In the genomic region with DNA sequence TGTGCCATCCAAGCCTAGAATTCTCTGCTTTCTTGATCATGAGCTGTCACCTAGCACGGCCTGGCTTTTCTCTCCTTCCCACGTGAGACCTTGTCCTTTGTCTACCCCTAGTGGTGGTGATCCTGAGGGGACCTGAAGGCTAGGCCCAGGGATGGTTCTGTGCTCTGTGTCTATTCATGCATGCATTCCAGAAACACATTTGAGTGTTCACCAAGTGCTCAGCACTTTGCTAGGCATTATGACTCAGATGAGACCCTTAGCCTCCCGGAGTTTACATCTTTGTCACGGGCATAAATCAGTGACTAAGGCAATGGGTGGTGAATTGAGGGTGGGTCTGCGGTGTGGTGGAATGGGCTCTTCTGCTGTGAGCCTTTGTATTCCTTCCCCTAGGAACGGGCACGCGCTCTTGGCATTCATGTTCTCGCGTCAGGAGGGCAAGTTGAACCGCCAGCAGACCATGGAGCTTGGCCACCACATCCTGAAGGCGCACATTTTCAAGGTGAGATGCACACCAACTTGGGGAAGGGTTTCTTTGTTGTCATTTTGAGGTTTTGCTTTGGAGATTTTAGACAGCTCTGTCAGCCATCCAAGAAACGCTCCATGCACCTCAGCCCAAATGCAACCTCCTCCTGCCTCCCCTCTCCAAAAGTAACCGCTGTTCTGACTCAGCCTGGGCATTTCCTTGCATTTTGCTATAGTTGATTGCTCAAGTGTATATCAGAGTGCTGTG, we compare ENCODE assay signal across 9 cellular contexts.
DNase-seq lines count a peak whose midpoint lies in the region; ATAC-seq, FAIRE-seq and TF ChIP-seq lines count a peak whose summit lies in the region.
"Had no signal": no experiment of that assay in that cellular context is flagged by ENCODE, and none has a peak within 500 bp of the region (broad histone marks: within the 10 kb centered on the region; RNA-seq: fewer than 3 reads in every experiment).

No MANE protein-coding gene starts in this region.

- intact Hi-C loops in left cardiac atrium (cut with DNase I) = no loop called here
- intact Hi-C loops in activated T-helper 1 cell treated with anti-CD3 and anti-CD28 coated beads, Interleukin-12 subunit alpha, Interleukin-12 subunit beta, Interleukin-2, Interleukin-4 antibody, amounts not matched to agents 30 ng/mL and 10 ng/mL and 1 ng/mL, durations not matched to agents 14 hours and 24 hours and 36 hours (cut with micrococcal nuclease) = no loop called here

- ATAC-seq in GM18511 (IDR thresholded peaks at IDR 0.05; ENCODE audit: unreplicated experiment) = peak; percentile 70
- ATAC-seq in HG02981 (IDR thresholded peaks at IDR 0.05; ENCODE audit: unreplicated experiment) = peak; percentile 76
- ATAC-seq in left cardiac atrium = peak; percentile 56 to 75

- no peak overlapping the region for H3K27ac ChIP-seq in Peyer's patch

- no peaks in the 10 kb centered on the region for H3K4me1 ChIP-seq in Peyer's patch

- no peak for TF ChIP-seq POLR2A in Peyer's patch (IDR thresholded peaks at IDR 0.05)

- DNase-seq in AG10803 (ENCODE audit: low read depth) (peak; percentile 52), Peyer's patch (no peak), left cardiac atrium (no peak), urothelium cell line (ENCODE audit: low spot score) (peak; percentile 25)
- no peak for DNase-seq in activated effector memory CD4-positive, alpha-beta T cell treated with anti-CD3 and anti-CD28 coated beads, Interleukin-2, amount 50 U/mL, for 16 hours
- DNase-seq in activated T-helper 1 cell treated with anti-CD3 and anti-CD28 coated beads, Interleukin-12 subunit alpha, Interleukin-12 subunit beta, Interleukin-2, Interleukin-4 antibody, amounts not matched to agents 30 ng/mL and 10 ng/mL and 1 ng/mL, durations not matched to agents 14 hours and 24 hours and 36 hours (ENCODE audit: low spot score) = no peak

- H3K4me3 ChIP-seq in AG10803 (ENCODE audit: low read length) = no peak overlapping the region
- H3K4me3 ChIP-seq in Peyer's patch = no peak overlapping the region

- H3K4me3 Mint-ChIP-seq in activated T-helper 1 cell treated with anti-CD3 and anti-CD28 coated beads, Interleukin-12 subunit alpha, Interleukin-12 subunit beta, Interleukin-2, Interleukin-4 antibody, amounts not matched to agents 30 ng/mL and 10 ng/mL and 1 ng/mL, durations not matched to agents 14 hours and 24 hours and 36 hours = no peak overlapping the region

- peak; percentile 55 for TF ChIP-seq CTCF in AG10803 (conservative IDR thresholded peaks at IDR 0.05; ENCODE audit: low read length)
- peak in 4 of 6 experiments; percentile 13 to 55 (median 52) for TF ChIP-seq CTCF in Peyer's patch (IDR thresholded peaks at IDR 0.05)

- no peak for FAIRE-seq in urothelium cell line (lab: Jason Lieb, UNC)

- H3K9me3 Mint-ChIP-seq in activated T-helper 1 cell treated with anti-CD3 and anti-CD28 coated beads, Interleukin-12 subunit alpha, Interleukin-12 subunit beta, Interleukin-2, Interleukin-4 antibody, amounts not matched to agents 30 ng/mL and 10 ng/mL and 1 ng/mL, durations not matched to agents 14 hours and 24 hours and 36 hours = no peaks in the 10 kb centered on the region
- H3K9me3 Mint-ChIP-seq: IgD-negative memory B cell had no signal

- no peak overlapping the region for H3K27ac Mint-ChIP-seq in activated T-helper 1 cell treated with anti-CD3 and anti-CD28 coated beads, Interleukin-12 subunit alpha, Interleukin-12 subunit beta, Interleukin-2, Interleukin-4 antibody, amounts not matched to agents 30 ng/mL and 10 ng/mL and 1 ng/mL, durations not matched to agents 14 hours and 24 hours and 36 hours
- H3K27ac Mint-ChIP-seq: IgD-negative memory B cell had no signal

- peaks cover 0 to 31% (median 0%) of the 10 kb centered on the region in 3 donors for H3K36me3 ChIP-seq in Peyer's patch

- H3K36me3 Mint-ChIP-seq in activated T-helper 1 cell treated with anti-CD3 and anti-CD28 coated beads, Interleukin-12 subunit alpha, Interleukin-12 subunit beta, Interleukin-2, Interleukin-4 antibody, amounts not matched to agents 30 ng/mL and 10 ng/mL and 1 ng/mL, durations not matched to agents 14 hours and 24 hours and 36 hours (ENCODE audit: low read depth) = no peaks in the 10 kb centered on the region

- peaks cover 5% of the 10 kb centered on the region for H3K27me3 Mint-ChIP-seq in activated T-helper 1 cell treated with anti-CD3 and anti-CD28 coated beads, Interleukin-12 subunit alpha, Interleukin-12 subunit beta, Interleukin-2, Interleukin-4 antibody, amounts not matched to agents 30 ng/mL and 10 ng/mL and 1 ng/mL, durations not matched to agents 14 hours and 24 hours and 36 hours (ENCODE audit: insufficient read depth)

- H3K4me1 Mint-ChIP-seq in activated T-helper 1 cell treated with anti-CD3 and anti-CD28 coated beads, Interleukin-12 subunit alpha, Interleukin-12 subunit beta, Interleukin-2, Interleukin-4 antibody, amounts not matched to agents 30 ng/mL and 10 ng/mL and 1 ng/mL, durations not matched to agents 14 hours and 24 hours and 36 hours (ENCODE audit: low read depth) = no peaks in the 10 kb centered on the region

- no peaks in the 10 kb centered on the region for H3K9me3 ChIP-seq in Peyer's patch

- H3K27me3 ChIP-seq in Peyer's patch = no peaks in the 10 kb centered on the region

Comparison
In these comparisons a context has a peak if more than half of its experiments do, and no peak if none do; other contexts are left out.
1. DNase-seq: peak in AG10803 (single experiment) and urothelium cell line (single experiment); none in Peyer's patch (0 of 3), left cardiac atrium (single experiment), activated effector memory CD4-positive, alpha-beta T cell treated with anti-CD3 and anti-CD28 coated beads, Interleukin-2, amount 50 U/mL, for 16 hours (single experiment) and activated T-helper 1 cell treated with anti-CD3 and anti-CD28 coated beads, Interleukin-12 subunit alpha, Interleukin-12 subunit beta, Interleukin-2, Interleukin-4 antibody, amounts not matched to agents 30 ng/mL and 10 ng/mL and 1 ng/mL, durations not matched to agents 14 hours and 24 hours and 36 hours (single experiment).
2. Peak in every context shown above with its lines, with median percentiles within 50 percentile points of each other: ATAC-seq.